1 cellular context compared by ENCODE assay signal in genomic region chr20:1813101-1813529, GRCh38.
TF ChIP-seq lines count a peak whose summit lies in the region.

No MANE protein-coding gene starts in this region.

TF ChIP-seq in A549, 52 proteins besides CTCF, POLR2A, EP300 and RAD21 (continued from another document):
- TF ChIP-seq NFE2L2 (conservative IDR thresholded peaks at IDR 0.05; ENCODE audit: low read length) (no peak), MAZ (IDR thresholded peaks at IDR 0.05; ENCODE audit: borderline replicate concordance, low read depth, low read length) (no peak), HEYL (CRISPR knock-in tag; IDR thresholded peaks at IDR 0.05) (no peak), CEBPB (IDR thresholded peaks at IDR 0.05) (peak; percentile 86 to 95), SMC3 (IDR thresholded peaks at IDR 0.05) (peak; percentile 35; the same call in 2 of the 3 replicates), MAFK (IDR thresholded peaks at IDR 0.05; ENCODE audit: partially characterized antibody) (no peak), GATA3 (IDR thresholded peaks at IDR 0.05; ENCODE audit: borderline replicate concordance) (peak; percentile 98), HMGXB4 (CRISPR knock-in tag; IDR thresholded peaks at IDR 0.05; ENCODE audit: borderline replicate concordance) (no peak), HES2 (IDR thresholded peaks at IDR 0.05) (peak; percentile 52; the same call in 1 of the 2 replicates), CBX8 (IDR thresholded peaks at IDR 0.05) (no peak), ZNF302 (CRISPR knock-in tag; IDR thresholded peaks at IDR 0.05) (no peak), POLR2AphosphoS2 (conservative IDR thresholded peaks at IDR 0.05; ENCODE audit: low read length) (no peak), PHF8 (IDR thresholded peaks at IDR 0.05; ENCODE audit: borderline replicate concordance, low read depth) (no peak), NR3C1 (IDR thresholded peaks at IDR 0.05) (no peak), BHLHE40 (IDR thresholded peaks at IDR 0.05; ENCODE audit: low read depth, low read length) (no peak), EHF (CRISPR knock-in tag; IDR thresholded peaks at IDR 0.05) (no peak), HOXB5 (CRISPR knock-in tag; IDR thresholded peaks at IDR 0.05) (no peak), TP53 (CRISPR knock-in tag; IDR thresholded peaks at IDR 0.05) (no peak), MAX (IDR thresholded peaks at IDR 0.05) (peak; percentile 83), HDAC2 (IDR thresholded peaks at IDR 0.05) (no peak), FOSB (CRISPR knock-in tag; IDR thresholded peaks at IDR 0.05) (no peak), CBX2 (IDR thresholded peaks at IDR 0.05; ENCODE audit: borderline replicate concordance, low read depth) (no peak), RARB (CRISPR knock-in tag; IDR thresholded peaks at IDR 0.05) (no peak), RFX5 (IDR thresholded peaks at IDR 0.05) (no peak), FOSL2 (IDR thresholded peaks at IDR 0.05) (peak; percentile 92), FOSL2 (CRISPR knock-in tag; IDR thresholded peaks at IDR 0.05) (peak; percentile 90), ZFP36 (IDR thresholded peaks at IDR 0.05; ENCODE audit: borderline replicate concordance, partially characterized antibody) (no peak), USF2 (IDR thresholded peaks at IDR 0.05) (no peak), JUNB (IDR thresholded peaks at IDR 0.05) (peak; percentile 93), CHD4 (IDR thresholded peaks at IDR 0.05; ENCODE audit: borderline replicate concordance) (no peak), BCL3 (IDR thresholded peaks at IDR 0.05) (peak; percentile 90; the same call in 1 of the 3 replicates), MYC (IDR thresholded peaks at IDR 0.05; ENCODE audit: borderline replicate concordance, low read length) (peak; percentile 44; the same call in 1 of the 2 replicates), ATOH8 (CRISPR knock-in tag; IDR thresholded peaks at IDR 0.05; ENCODE audit: low read depth) (no peak), KDM1A (IDR thresholded peaks at IDR 0.05; ENCODE audit: low read depth) (no peak), HOXA7 (CRISPR knock-in tag; IDR thresholded peaks at IDR 0.05) (no peak)
